ENCODE assay signal across 1 cellular context in the genomic region with DNA sequence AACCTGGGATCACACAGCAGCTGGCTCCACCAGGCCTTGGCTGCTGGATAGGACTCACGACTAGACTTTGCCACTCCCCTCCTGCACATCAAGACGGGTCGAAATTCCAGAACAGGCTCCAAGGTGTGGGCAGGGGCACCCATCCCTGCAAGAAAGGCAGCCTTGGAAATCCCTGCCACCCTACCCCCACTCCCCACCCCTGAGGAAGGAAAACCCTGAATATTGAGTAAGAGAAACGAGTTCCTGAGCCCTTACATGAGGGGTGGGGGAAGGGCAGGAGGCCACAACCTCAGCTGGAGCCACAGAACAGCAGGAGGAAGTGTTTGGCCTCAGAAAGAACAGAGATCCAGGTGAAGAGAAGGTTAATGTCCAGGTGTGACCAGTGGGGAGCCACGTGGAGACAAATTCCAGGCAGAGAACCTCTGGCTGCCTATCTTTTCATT.
TF ChIP-seq lines count a peak whose summit lies in the region.

No MANE protein-coding gene starts in this region.

TF ChIP-seq in WTC11, 78 proteins besides CTCF, POLR2A, EP300 and RAD21:
- TF ChIP-seq, protein P1, sequence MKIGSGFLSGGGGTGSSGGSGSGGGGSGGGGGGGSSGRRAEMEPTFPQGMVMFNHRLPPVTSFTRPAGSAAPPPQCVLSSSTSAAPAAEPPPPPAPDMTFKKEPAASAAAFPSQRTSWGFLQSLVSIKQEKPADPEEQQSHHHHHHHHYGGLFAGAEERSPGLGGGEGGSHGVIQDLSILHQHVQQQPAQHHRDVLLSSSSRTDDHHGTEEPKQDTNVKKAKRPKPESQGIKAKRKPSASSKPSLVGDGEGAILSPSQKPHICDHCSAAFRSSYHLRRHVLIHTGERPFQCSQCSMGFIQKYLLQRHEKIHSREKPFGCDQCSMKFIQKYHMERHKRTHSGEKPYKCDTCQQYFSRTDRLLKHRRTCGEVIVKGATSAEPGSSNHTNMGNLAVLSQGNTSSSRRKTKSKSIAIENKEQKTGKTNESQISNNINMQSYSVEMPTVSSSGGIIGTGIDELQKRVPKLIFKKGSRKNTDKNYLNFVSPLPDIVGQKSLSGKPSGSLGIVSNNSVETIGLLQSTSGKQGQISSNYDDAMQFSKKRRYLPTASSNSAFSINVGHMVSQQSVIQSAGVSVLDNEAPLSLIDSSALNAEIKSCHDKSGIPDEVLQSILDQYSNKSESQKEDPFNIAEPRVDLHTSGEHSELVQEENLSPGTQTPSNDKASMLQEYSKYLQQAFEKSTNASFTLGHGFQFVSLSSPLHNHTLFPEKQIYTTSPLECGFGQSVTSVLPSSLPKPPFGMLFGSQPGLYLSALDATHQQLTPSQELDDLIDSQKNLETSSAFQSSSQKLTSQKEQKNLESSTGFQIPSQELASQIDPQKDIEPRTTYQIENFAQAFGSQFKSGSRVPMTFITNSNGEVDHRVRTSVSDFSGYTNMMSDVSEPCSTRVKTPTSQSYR (CRISPR knock-in tag; IDR thresholded peaks at IDR 0.05): peak; percentile 91
- TF ChIP-seq ZNF416 (CRISPR knock-in tag; IDR thresholded peaks at IDR 0.05): no peak
- TF ChIP-seq MXD4 (CRISPR knock-in tag; IDR thresholded peaks at IDR 0.05; ENCODE audit: borderline replicate concordance): no peak
- peak; percentile 75 for TF ChIP-seq ZNF423 (CRISPR knock-in tag; IDR thresholded peaks at IDR 0.05)
- no peak for TF ChIP-seq ZNF396 (CRISPR knock-in tag; IDR thresholded peaks at IDR 0.05; ENCODE audit: borderline replicate concordance)
